8 cellular contexts compared by ENCODE assay signal in genomic region chr17:63601439-63602371, GRCh38. TPM values are rescaled to one million over a fixed set of nuclear protein-coding genes. Genes with fewer than 3 reads are reported as not detected.
DNase-seq lines count a peak whose midpoint lies in the region; ATAC-seq and TF ChIP-seq lines count a peak whose summit lies in the region.

No MANE protein-coding gene starts in this region.

- peak overlapping the region; percentile 90 for H3K4me3 Mint-ChIP-seq in mesothelial cell of epicardium

- peak overlapping the region; percentile 77 for H3K27ac Mint-ChIP-seq in mesothelial cell of epicardium

- DNase-seq in Jurkat, Clone E6-1 (ENCODE audit: low read depth, low spot score): no peak
- peak; percentile 17 for DNase-seq in cerebellar cortex (ENCODE audit: low spot score)
- DNase-seq in mesothelial cell of epicardium (ENCODE audit: low spot score in 2 of 2, unreplicated experiment in 2 of 2): no peak
- no peak for DNase-seq in head of caudate nucleus
- no peak for DNase-seq in DMS79 (lab: John Stamatoyannopoulos, UW)
- DNase-seq in OCI-M1 (lab: John Stamatoyannopoulos, UW): no peak

- H3K36me3 Mint-ChIP-seq in mesothelial cell of epicardium: peaks cover 15% of the 10 kb centered on the region

- H3K9me3 Mint-ChIP-seq in mesothelial cell of epicardium: no peaks in the 10 kb centered on the region

- no peaks in the 10 kb centered on the region for H3K27me3 Mint-ChIP-seq in mesothelial cell of epicardium (ENCODE audit: low read depth)

- peak overlapping the region; percentile 93 for H3K27ac ChIP-seq in C4-2B

- H3K4me3 ChIP-seq in Jurkat, Clone E6-1 (ENCODE audit: low read length): peak overlapping the region; percentile 92

- H3K4me1 Mint-ChIP-seq in mesothelial cell of epicardium: peaks cover 13% of the 10 kb centered on the region

- no peak for ATAC-seq in GM21367 (IDR thresholded peaks at IDR 0.05; ENCODE audit: unreplicated experiment)

- intact Hi-C loops in head of caudate nucleus (cut with DNase I): no loop called here

- TF ChIP-seq CTCF in C4-2B (conservative IDR thresholded peaks at IDR 0.05): no peak
- TF ChIP-seq CTCF in mesothelial cell of epicardium (IDR thresholded peaks at IDR 0.05; ENCODE audit: unreplicated experiment): no peak

RNA-seq across cellular contexts. Expression of gene TACO1, which starts 1.0 kb away (rescaled TPM):
- polyA plus RNA-seq in Jurkat, Clone E6-1 (2012; ENCODE audit: insufficient read depth, insufficient read length): 31.2 TPM
- total RNA-seq in mesothelial cell of epicardium: 14.2 to 18.9 TPM (median 16.2 TPM) in 3 replicates

RNA-seq across cellular contexts. Expression of gene MAP3K3, which starts 20.5 kb away (rescaled TPM):
- polyA plus RNA-seq in Jurkat, Clone E6-1 (2012; ENCODE audit: insufficient read depth, insufficient read length): 17.8 TPM
- total RNA-seq in mesothelial cell of epicardium: 23.1 to 24.0 TPM (median 23.4 TPM) in 3 replicates

RNA-seq across cellular contexts. Expression of gene DCAF7, which starts 51.4 kb away (rescaled TPM):
- polyA plus RNA-seq in Jurkat, Clone E6-1 (2012; ENCODE audit: insufficient read depth, insufficient read length): 81.2 TPM
- 144 to 155 TPM (median 149 TPM) in 3 replicates for total RNA-seq in mesothelial cell of epicardium
